Comparison of ENCODE assay signal across 22 cellular contexts in the genomic region with DNA sequence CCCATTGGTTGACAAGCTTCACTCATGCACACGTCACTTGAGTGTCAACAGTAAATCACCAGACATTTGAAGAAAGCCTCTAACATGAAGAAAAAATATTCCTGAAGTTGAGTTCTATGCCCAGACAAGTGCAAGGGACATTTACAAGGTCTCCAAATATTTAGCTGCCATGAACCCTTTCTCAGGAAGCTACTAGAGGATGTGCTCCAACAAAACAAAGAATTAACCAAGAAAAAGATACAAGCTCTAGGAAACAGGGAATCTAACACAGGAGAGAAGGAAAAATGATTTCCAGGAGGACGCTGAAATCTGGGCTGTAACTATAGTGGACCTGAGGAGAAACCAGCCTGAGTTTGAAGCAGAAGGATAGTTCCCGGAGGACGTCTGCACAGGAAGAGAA.
"Had no signal": no experiment of that assay in that cellular context is flagged by ENCODE, and none has a peak within 500 bp of the region (broad histone marks: within the 10 kb centered on the region; RNA-seq: fewer than 3 reads in every experiment).

No MANE protein-coding gene starts in this region.

- H3K27me3 Mint-ChIP-seq: naive thymus-derived CD4-positive, alpha-beta T cell had no signal

- H3K27me3 ChIP-seq: dorsolateral prefrontal cortex, esophagus muscularis mucosa, foreskin keratinocyte, gastroesophageal sphincter, heart left ventricle, hepatocyte had no signal

- H3K4me2 ChIP-seq: hepatocyte had no signal

- H3K4me1 ChIP-seq: foreskin keratinocyte, gastroesophageal sphincter, lower lobe of right lung had no signal

- H3K79me2 ChIP-seq: hepatocyte had no signal

- H3K9me3 ChIP-seq: lower lobe of right lung had no signal

- H3K36me3 ChIP-seq: esophagus muscularis mucosa, gastroesophageal sphincter, heart left ventricle, lower lobe of right lung had no signal

- H3K4me3 ChIP-seq: coronary artery, dorsolateral prefrontal cortex, esophagus muscularis mucosa, gastroesophageal sphincter, heart left ventricle, hepatocyte, lower lobe of right lung had no signal

- H2AFZ ChIP-seq: hepatocyte had no signal

- H3K4me3 Mint-ChIP-seq: immature natural killer cell, mesothelial cell of epicardium had no signal

- H3K27ac ChIP-seq: coronary artery, esophagus muscularis mucosa, foreskin keratinocyte, gastroesophageal sphincter, heart left ventricle, hepatocyte, lower lobe of right lung had no signal

- H3K27ac Mint-ChIP-seq: immature natural killer cell, mesothelial cell of epicardium had no signal

- ATAC-seq: foreskin keratinocyte; gastroesophageal sphincter; heart left ventricle; left colon; left lobe of liver; left ventricle myocardium superior; lower lobe of right lung; naive thymus-derived CD4-positive, alpha-beta T cell had no signal

- DNase-seq: dermis blood vessel endothelial cell; dorsolateral prefrontal cortex; effector CD4-positive, alpha-beta T cell; effector memory CD4-positive, alpha-beta T cell; foreskin keratinocyte; heart left ventricle; hypothalamus; immature natural killer cell; islet precursor cell; kidney; kidney glomerular epithelial cell; left colon; left ventricle myocardium superior; lower lobe of right lung; mesenchymal stem cell; naive thymus-derived CD4-positive, alpha-beta T cell had no signal
